ENCODE assay signal across 14 cellular contexts in genomic region chr18:6055711-6056110, GRCh38.
DNase-seq lines count a peak whose midpoint lies in the region; ATAC-seq, FAIRE-seq and TF ChIP-seq lines count a peak whose summit lies in the region.
"Had no signal": no experiment of that assay in that cellular context is flagged by ENCODE, and none has a peak within 500 bp of the region (broad histone marks: within the 10 kb centered on the region; RNA-seq: fewer than 3 reads in every experiment).

No MANE protein-coding gene starts in this region.

- no peak for FAIRE-seq in GM12892 (lab: Jason Lieb, UNC)
- FAIRE-seq: A204.1 had no signal

- ATAC-seq in Right ventricle myocardium superior (ENCODE audit: poor library complexity), result no peak
- ATAC-seq: naive thymus-derived CD4-positive, alpha-beta T cell had no signal

- intact Hi-C loops in Right ventricle myocardium superior (cut with DNase I), result no loop called here
- intact Hi-C loops in left ventricle myocardium inferior (cut with micrococcal nuclease), result loop anchor here (10.0 kb wide), 1 partner anchor 149 kb away; no protein-coding TSS in a partner anchor

- TF ChIP-seq POLR2A in GM12892 (IDR thresholded peaks at IDR 0.05; ENCODE audit: low read depth, low read length), result no peak

- TF ChIP-seq CTCF in cardiac muscle cell (IDR thresholded peaks at IDR 0.05; ENCODE audit: low read depth, low read length), result no peak
- no peak for TF ChIP-seq CTCF in left ventricle myocardium inferior (IDR thresholded peaks at IDR 0.05; ENCODE audit: borderline replicate concordance)

- peak overlapping the region; percentile 63 for H3K27ac ChIP-seq in cardiac muscle cell
- peak overlapping the region; percentile 41 for H3K27ac ChIP-seq in left ventricle myocardium inferior (replicated peaks)

- H3K36me3 ChIP-seq in cardiac muscle cell, result no peaks in the 10 kb centered on the region
- no peaks in the 10 kb centered on the region for H3K36me3 ChIP-seq in left ventricle myocardium inferior

- no peak overlapping the region for H3K4me3 ChIP-seq in cardiac muscle cell
- H3K4me3 ChIP-seq in left ventricle myocardium inferior, result no peak overlapping the region

- peaks cover 68% of the 10 kb centered on the region for H3K4me1 ChIP-seq in cardiac muscle cell (ENCODE audit: low read depth)
- peaks cover 53% of the 10 kb centered on the region for H3K4me1 ChIP-seq in left ventricle myocardium inferior

- no peaks in the 10 kb centered on the region for H3K9me3 ChIP-seq in cardiac muscle cell (ENCODE audit: low read depth)
- H3K9me3 ChIP-seq in left ventricle myocardium inferior (replicated peaks), result no peaks in the 10 kb centered on the region

- no peaks in the 10 kb centered on the region for H3K27me3 ChIP-seq in cardiac muscle cell
- no peaks in the 10 kb centered on the region for H3K27me3 ChIP-seq in left ventricle myocardium inferior (ENCODE audit: low read depth)

- DNase-seq in cardiac muscle cell (ENCODE audit: low read depth in 1 of 2, low spot score in 1 of 2) (peak in 1 of 2 donors; percentile 20), Right ventricle myocardium superior (no peak), amniotic stem cell (lab: John Stamatoyannopoulos, UW) (peak; percentile 13), left ventricle myocardium inferior (no peak), stromal cell of bone marrow (ENCODE audit: low read depth) (peak; percentile 33), GM12892 (ENCODE audit: insufficient read length) (no peak), hypothalamus (lab: John Stamatoyannopoulos, UW) (no peak), NCI-H1436 treated with DMSO at 0.1 percent for 48 hours (lab: John Stamatoyannopoulos, UW) (no peak)
- DNase-seq: GF-D8; KG1; naive thymus-derived CD4-positive, alpha-beta T cell; NCI-H2227 treated with DMSO at 0.1 percent for 48 hours; SHP77 had no signal

Comparison
In these comparisons a context has a peak if more than half of its experiments do, and no peak if none do; other contexts are left out.
1. DNase-seq: peak in amniotic stem cell (single experiment) and stromal cell of bone marrow (single experiment); none in Right ventricle myocardium superior (single experiment), left ventricle myocardium inferior (single experiment), GM12892 (single experiment), hypothalamus (0 of 51) and NCI-H1436 treated with DMSO at 0.1 percent for 48 hours (single experiment).